ENCODE assay signal across 6 cellular contexts in genomic region chr6:143376861-143377260, GRCh38.
"Had no signal": no experiment of that assay in that cellular context is flagged by ENCODE, and none has a peak within 500 bp of the region (broad histone marks: within the 10 kb centered on the region; RNA-seq: fewer than 3 reads in every experiment).

No MANE protein-coding gene starts in this region.

- DNase-seq: H9, HCEC 1CT, IMR-90, KG1 had no signal

- H3K9me3 Mint-ChIP-seq: GM23338 had no signal

- ATAC-seq: GM23338, K562 had no signal

- H3K4me3 Mint-ChIP-seq: GM23338, H9 had no signal

- H3K4me1 Mint-ChIP-seq: GM23338 had no signal

- H3K4me2 ChIP-seq: GM23338 had no signal

- H3K27ac Mint-ChIP-seq: GM23338, H9 had no signal

- H3K4me3 ChIP-seq: GM23338, K562 had no signal

- H2AFZ ChIP-seq: GM23338 had no signal
